In the genomic region with DNA sequence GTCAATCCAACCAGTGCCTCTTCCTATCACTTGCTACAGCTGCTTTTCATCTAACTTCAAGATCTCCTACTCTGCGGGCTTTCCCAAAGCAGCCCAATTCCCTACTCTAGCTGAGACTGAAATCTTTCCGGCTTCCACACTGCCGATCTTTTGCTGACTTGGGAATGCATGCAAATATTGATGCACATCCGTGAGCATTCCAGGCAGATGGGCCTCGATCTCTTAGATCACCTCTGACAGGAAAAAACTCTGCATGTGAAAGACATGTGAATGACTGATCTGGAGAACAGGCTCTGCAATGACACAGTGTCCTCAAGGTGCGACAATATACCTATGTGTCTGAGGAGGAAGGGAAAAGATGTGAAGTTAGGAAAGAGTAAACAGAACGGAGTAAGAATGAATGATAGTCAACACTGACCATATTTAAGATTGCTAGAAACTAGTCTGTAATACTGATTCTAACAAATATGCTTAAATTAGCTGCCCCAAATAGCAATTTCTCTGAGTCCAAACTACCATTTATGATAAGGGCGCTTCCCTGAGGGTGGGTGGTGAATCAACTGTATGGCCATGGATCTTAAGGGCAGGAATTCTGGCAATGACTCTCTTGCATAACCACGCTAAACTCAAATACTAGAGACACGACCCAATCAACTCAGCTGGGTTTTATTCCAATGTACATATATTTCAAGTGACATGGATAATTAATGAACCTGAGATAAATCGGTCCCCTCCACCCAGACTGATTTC, we compare ENCODE assay signal across 2 cellular contexts.
TF ChIP-seq lines count a peak whose summit lies in the region.

No MANE protein-coding gene starts in this region.

TF ChIP-seq in GM23338, 12 proteins besides CTCF, POLR2A, EP300 and RAD21 (continues in another document):
- TF ChIP-seq ZNF114 (CRISPR knock-in tag; IDR thresholded peaks at IDR 0.05) (no peak), CREB1 (CRISPR knock-in tag; IDR thresholded peaks at IDR 0.05; ENCODE audit: low read depth) (no peak), EZH2phosphoT487 (IDR thresholded peaks at IDR 0.05; ENCODE audit: unreplicated experiment) (no peak), ZNF331 (CRISPR knock-in tag; IDR thresholded peaks at IDR 0.05; ENCODE audit: low read depth) (no peak), EZH2 (IDR thresholded peaks at IDR 0.05; ENCODE audit: low read depth, unreplicated experiment) (no peak)
- TF ChIP-seq, protein P1, sequence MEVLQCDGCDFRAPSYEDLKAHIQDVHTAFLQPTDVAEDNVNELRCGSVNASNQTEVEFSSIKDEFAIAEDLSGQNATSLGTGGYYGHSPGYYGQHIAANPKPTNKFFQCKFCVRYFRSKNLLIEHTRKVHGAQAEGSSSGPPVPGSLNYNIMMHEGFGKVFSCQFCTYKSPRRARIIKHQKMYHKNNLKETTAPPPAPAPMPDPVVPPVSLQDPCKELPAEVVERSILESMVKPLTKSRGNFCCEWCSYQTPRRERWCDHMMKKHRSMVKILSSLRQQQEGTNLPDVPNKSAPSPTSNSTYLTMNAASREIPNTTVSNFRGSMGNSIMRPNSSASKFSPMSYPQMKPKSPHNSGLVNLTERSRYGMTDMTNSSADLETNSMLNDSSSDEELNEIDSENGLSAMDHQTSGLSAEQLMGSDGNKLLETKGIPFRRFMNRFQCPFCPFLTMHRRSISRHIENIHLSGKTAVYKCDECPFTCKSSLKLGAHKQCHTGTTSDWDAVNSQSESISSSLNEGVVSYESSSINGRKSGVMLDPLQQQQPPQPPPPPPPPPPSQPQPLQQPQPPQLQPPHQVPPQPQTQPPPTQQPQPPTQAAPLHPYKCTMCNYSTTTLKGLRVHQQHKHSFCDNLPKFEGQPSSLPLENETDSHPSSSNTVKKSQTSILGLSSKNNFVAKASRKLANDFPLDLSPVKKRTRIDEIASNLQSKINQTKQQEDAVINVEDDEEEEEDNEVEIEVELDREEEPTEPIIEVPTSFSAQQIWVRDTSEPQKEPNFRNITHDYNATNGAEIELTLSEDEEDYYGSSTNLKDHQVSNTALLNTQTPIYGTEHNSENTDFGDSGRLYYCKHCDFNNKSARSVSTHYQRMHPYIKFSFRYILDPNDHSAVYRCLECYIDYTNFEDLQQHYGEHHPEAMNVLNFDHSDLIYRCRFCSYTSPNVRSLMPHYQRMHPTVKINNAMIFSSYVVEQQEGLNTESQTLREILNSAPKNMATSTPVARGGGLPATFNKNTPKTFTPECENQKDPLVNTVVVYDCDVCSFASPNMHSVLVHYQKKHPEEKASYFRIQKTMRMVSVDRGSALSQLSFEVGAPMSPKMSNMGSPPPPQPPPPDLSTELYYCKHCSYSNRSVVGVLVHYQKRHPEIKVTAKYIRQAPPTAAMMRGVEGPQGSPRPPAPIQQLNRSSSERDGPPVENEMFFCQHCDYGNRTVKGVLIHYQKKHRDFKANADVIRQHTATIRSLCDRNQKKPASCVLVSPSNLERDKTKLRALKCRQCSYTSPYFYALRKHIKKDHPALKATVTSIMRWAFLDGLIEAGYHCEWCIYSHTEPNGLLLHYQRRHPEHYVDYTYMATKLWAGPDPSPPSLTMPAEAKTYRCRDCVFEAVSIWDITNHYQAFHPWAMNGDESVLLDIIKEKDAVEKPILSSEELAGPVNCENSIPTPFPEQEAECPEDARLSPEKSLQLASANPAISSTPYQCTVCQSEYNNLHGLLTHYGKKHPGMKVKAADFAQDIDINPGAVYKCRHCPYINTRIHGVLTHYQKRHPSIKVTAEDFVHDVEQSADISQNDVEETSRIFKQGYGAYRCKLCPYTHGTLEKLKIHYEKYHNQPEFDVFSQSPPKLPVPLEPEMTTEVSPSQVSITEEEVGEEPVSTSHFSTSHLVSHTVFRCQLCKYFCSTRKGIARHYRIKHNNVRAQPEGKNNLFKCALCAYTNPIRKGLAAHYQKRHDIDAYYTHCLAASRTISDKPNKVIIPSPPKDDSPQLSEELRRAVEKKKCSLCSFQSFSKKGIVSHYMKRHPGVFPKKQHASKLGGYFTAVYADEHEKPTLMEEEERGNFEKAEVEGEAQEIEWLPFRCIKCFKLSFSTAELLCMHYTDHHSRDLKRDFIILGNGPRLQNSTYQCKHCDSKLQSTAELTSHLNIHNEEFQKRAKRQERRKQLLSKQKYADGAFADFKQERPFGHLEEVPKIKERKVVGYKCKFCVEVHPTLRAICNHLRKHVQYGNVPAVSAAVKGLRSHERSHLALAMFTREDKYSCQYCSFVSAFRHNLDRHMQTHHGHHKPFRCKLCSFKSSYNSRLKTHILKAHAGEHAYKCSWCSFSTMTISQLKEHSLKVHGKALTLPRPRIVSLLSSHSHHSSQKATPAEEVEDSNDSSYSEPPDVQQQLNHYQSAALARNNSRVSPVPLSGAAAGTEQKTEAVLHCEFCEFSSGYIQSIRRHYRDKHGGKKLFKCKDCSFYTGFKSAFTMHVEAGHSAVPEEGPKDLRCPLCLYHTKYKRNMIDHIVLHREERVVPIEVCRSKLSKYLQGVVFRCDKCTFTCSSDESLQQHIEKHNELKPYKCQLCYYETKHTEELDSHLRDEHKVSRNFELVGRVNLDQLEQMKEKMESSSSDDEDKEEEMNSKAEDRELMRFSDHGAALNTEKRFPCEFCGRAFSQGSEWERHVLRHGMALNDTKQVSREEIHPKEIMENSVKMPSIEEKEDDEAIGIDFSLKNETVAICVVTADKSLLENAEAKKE (CRISPR knock-in tag; IDR thresholded peaks at IDR 0.05), result no peak
- TF ChIP-seq, protein P2, sequence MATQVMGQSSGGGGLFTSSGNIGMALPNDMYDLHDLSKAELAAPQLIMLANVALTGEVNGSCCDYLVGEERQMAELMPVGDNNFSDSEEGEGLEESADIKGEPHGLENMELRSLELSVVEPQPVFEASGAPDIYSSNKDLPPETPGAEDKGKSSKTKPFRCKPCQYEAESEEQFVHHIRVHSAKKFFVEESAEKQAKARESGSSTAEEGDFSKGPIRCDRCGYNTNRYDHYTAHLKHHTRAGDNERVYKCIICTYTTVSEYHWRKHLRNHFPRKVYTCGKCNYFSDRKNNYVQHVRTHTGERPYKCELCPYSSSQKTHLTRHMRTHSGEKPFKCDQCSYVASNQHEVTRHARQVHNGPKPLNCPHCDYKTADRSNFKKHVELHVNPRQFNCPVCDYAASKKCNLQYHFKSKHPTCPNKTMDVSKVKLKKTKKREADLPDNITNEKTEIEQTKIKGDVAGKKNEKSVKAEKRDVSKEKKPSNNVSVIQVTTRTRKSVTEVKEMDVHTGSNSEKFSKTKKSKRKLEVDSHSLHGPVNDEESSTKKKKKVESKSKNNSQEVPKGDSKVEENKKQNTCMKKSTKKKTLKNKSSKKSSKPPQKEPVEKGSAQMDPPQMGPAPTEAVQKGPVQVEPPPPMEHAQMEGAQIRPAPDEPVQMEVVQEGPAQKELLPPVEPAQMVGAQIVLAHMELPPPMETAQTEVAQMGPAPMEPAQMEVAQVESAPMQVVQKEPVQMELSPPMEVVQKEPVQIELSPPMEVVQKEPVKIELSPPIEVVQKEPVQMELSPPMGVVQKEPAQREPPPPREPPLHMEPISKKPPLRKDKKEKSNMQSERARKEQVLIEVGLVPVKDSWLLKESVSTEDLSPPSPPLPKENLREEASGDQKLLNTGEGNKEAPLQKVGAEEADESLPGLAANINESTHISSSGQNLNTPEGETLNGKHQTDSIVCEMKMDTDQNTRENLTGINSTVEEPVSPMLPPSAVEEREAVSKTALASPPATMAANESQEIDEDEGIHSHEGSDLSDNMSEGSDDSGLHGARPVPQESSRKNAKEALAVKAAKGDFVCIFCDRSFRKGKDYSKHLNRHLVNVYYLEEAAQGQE (IDR thresholded peaks at IDR 0.05; ENCODE audit: unreplicated experiment), result no peak
- TF ChIP-seq, protein P3, sequence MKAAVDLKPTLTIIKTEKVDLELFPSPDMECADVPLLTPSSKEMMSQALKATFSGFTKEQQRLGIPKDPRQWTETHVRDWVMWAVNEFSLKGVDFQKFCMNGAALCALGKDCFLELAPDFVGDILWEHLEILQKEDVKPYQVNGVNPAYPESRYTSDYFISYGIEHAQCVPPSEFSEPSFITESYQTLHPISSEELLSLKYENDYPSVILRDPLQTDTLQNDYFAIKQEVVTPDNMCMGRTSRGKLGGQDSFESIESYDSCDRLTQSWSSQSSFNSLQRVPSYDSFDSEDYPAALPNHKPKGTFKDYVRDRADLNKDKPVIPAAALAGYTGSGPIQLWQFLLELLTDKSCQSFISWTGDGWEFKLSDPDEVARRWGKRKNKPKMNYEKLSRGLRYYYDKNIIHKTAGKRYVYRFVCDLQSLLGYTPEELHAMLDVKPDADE (IDR thresholded peaks at IDR 0.05), result no peak

TF ChIP-seq in K562, 482 proteins besides CTCF, POLR2A, EP300 and RAD21:
- no peak for TF ChIP-seq ARHGAP35 (IDR thresholded peaks at IDR 0.05; ENCODE audit: partially characterized antibody)
- TF ChIP-seq NFIC (IDR thresholded peaks at IDR 0.05), result no peak
- no peak for TF ChIP-seq ZNF707 (CRISPR knock-in tag; conservative IDR thresholded peaks at IDR 0.05)
- TF ChIP-seq RBM17 (IDR thresholded peaks at IDR 0.05; ENCODE audit: borderline replicate concordance, low read depth, low read length), result no peak
